In the genomic region with DNA sequence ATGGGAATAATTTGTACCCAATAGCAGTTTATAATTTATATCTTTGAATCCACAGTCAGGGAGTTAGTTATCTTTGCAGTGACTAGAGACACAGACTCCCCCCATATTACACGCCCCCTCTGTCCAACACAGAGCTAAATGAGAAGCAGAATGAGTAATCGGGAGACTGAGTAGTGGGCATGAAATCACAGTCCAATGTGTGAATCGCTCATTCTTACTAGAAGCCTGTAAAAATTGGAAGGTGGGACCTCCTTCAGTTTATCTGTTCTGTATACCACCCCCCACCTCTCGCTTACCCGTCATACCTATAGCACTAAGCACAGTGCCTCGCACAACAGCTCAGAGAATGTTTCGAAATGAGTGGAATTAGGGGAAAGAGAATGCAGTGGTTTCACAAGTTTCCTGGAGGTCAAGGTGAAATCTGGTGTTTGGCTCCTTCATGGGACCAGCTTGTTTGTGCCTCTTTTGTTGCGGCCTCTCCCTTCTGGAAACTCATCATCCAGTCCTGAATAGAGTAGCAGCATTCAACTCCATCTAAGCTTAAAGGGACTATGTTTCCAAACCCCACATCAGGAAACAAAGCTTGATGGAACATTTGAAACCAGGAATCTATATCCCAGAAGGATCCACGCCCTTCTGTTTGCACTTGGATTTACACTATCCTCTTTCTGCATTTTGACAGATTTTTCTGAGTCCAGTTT, we compare ENCODE assay signal across 8 cellular contexts. TPM values are rescaled to one million over a fixed set of nuclear protein-coding genes. Genes with fewer than 3 reads are reported as not detected.
DNase-seq lines count a peak whose midpoint lies in the region; ATAC-seq lines count a peak whose summit lies in the region.
"Had no signal": no experiment of that assay in that cellular context is flagged by ENCODE, and none has a peak within 500 bp of the region (broad histone marks: within the 10 kb centered on the region; RNA-seq: fewer than 3 reads in every experiment).

No MANE protein-coding gene starts in this region.

- H3K9me3 Mint-ChIP-seq in activated T-helper 1 cell treated with anti-CD3 and anti-CD28 coated beads, Interleukin-12 subunit alpha, Interleukin-12 subunit beta, Interleukin-2, Interleukin-4 antibody, amounts not matched to agents 30 ng/mL and 10 ng/mL and 1 ng/mL, durations not matched to agents 14 hours and 24 hours and 36 hours, result no peaks in the 10 kb centered on the region

- no peaks in the 10 kb centered on the region for H3K27me3 Mint-ChIP-seq in activated T-helper 1 cell treated with anti-CD3 and anti-CD28 coated beads, Interleukin-12 subunit alpha, Interleukin-12 subunit beta, Interleukin-2, Interleukin-4 antibody, amounts not matched to agents 30 ng/mL and 10 ng/mL and 1 ng/mL, durations not matched to agents 14 hours and 24 hours and 36 hours (ENCODE audit: insufficient read depth)

- peak overlapping the region; percentile 82 for H3K27ac Mint-ChIP-seq in activated T-helper 1 cell treated with anti-CD3 and anti-CD28 coated beads, Interleukin-12 subunit alpha, Interleukin-12 subunit beta, Interleukin-2, Interleukin-4 antibody, amounts not matched to agents 30 ng/mL and 10 ng/mL and 1 ng/mL, durations not matched to agents 14 hours and 24 hours and 36 hours

- DNase-seq in activated T-helper 1 cell treated with anti-CD3 and anti-CD28 coated beads, Interleukin-12 subunit alpha, Interleukin-12 subunit beta, Interleukin-2, Interleukin-4 antibody, amounts not matched to agents 30 ng/mL and 10 ng/mL and 1 ng/mL, durations not matched to agents 14 hours and 24 hours and 36 hours (ENCODE audit: low spot score), result peak; percentile 34
- no peak for DNase-seq in sciatic nerve (ENCODE audit: low spot score)
- DNase-seq in effector CD8-positive, alpha-beta T cell (lab: John Stamatoyannopoulos, UW), result no peak
- DNase-seq in NCI-H524 treated with DMSO at 0.1 percent for 48 hours (lab: John Stamatoyannopoulos, UW), result no peak
- DNase-seq: activated CD4-positive, alpha-beta T cell treated with anti-CD3 and anti-CD28 coated beads, Interleukin-2, amount 50 U/mL, for 1 hour had no signal

- no peaks in the 10 kb centered on the region for H3K36me3 Mint-ChIP-seq in activated T-helper 1 cell treated with anti-CD3 and anti-CD28 coated beads, Interleukin-12 subunit alpha, Interleukin-12 subunit beta, Interleukin-2, Interleukin-4 antibody, amounts not matched to agents 30 ng/mL and 10 ng/mL and 1 ng/mL, durations not matched to agents 14 hours and 24 hours and 36 hours (ENCODE audit: low read depth)

- peak; percentile 72 for ATAC-seq in GM19351 (IDR thresholded peaks at IDR 0.05; ENCODE audit: unreplicated experiment)
- peak; percentile 68 for ATAC-seq in HG02588 (IDR thresholded peaks at IDR 0.05; ENCODE audit: unreplicated experiment)
- peak; percentile 35 for ATAC-seq in sciatic nerve
- no peak for ATAC-seq in HG02623 (IDR thresholded peaks at IDR 0.05; ENCODE audit: unreplicated experiment)

- H3K4me3 Mint-ChIP-seq in activated T-helper 1 cell treated with anti-CD3 and anti-CD28 coated beads, Interleukin-12 subunit alpha, Interleukin-12 subunit beta, Interleukin-2, Interleukin-4 antibody, amounts not matched to agents 30 ng/mL and 10 ng/mL and 1 ng/mL, durations not matched to agents 14 hours and 24 hours and 36 hours, result peak overlapping the region; percentile 48

- peaks cover 39% of the 10 kb centered on the region for H3K4me1 Mint-ChIP-seq in activated T-helper 1 cell treated with anti-CD3 and anti-CD28 coated beads, Interleukin-12 subunit alpha, Interleukin-12 subunit beta, Interleukin-2, Interleukin-4 antibody, amounts not matched to agents 30 ng/mL and 10 ng/mL and 1 ng/mL, durations not matched to agents 14 hours and 24 hours and 36 hours (ENCODE audit: low read depth)

- intact Hi-C loops in activated T-helper 1 cell treated with anti-CD3 and anti-CD28 coated beads, Interleukin-12 subunit alpha, Interleukin-12 subunit beta, Interleukin-2, Interleukin-4 antibody, amounts not matched to agents 30 ng/mL and 10 ng/mL and 1 ng/mL, durations not matched to agents 14 hours and 24 hours and 36 hours (cut with micrococcal nuclease), result loop anchor here (1.0 kb wide), 5 partner anchors 8 to 59 kb away; no protein-coding TSS in a partner anchor
- intact Hi-C loops in sciatic nerve (cut with DNase I), result no loop called here

RNA-seq across cellular contexts. Expression of gene PIM1, which starts 59.3 kb away (rescaled TPM):
- 182 and 192 TPM in 2 replicates for total RNA-seq in activated T-helper 1 cell treated with anti-CD3 and anti-CD28 coated beads, Interleukin-12 subunit alpha, Interleukin-12 subunit beta, Interleukin-2, Interleukin-4 antibody, amounts not matched to agents 30 ng/mL and 10 ng/mL and 1 ng/mL, durations not matched to agents 14 hours and 24 hours and 36 hours
- 50.9 TPM for total RNA-seq in sciatic nerve
